ENCODE assay signal across 1 cellular context in genomic region chr11:124935548-124936514, GRCh38.
TF ChIP-seq lines count a peak whose summit lies in the region.

A gene with protein sequence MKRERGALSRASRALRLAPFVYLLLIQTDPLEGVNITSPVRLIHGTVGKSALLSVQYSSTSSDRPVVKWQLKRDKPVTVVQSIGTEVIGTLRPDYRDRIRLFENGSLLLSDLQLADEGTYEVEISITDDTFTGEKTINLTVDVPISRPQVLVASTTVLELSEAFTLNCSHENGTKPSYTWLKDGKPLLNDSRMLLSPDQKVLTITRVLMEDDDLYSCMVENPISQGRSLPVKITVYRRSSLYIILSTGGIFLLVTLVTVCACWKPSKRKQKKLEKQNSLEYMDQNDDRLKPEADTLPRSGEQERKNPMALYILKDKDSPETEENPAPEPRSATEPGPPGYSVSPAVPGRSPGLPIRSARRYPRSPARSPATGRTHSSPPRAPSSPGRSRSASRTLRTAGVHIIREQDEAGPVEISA (minus strand): TSS chr11:124936047. CDS start chr11:124936006, 41 bp downstream.

TF ChIP-seq in HepG2, 621 proteins besides CTCF, POLR2A, EP300 and RAD21 (continued from another document and continues in another):
- TF ChIP-seq ZSCAN5A (CRISPR knock-in tag; IDR thresholded peaks at IDR 0.05; ENCODE audit: borderline replicate concordance) (no peak), ZNF224 (CRISPR knock-in tag; IDR thresholded peaks at IDR 0.05) (no peak), ZNF256 (CRISPR knock-in tag; conservative IDR thresholded peaks at IDR 0.05) (no peak), SUZ12 (IDR thresholded peaks at IDR 0.05; ENCODE audit: low read depth, low read length) (no peak), ZNF3 (CRISPR knock-in tag; IDR thresholded peaks at IDR 0.05) (no peak), SKIL (CRISPR knock-in tag; IDR thresholded peaks at IDR 0.05; ENCODE audit: borderline replicate concordance) (no peak), ZNF550 (CRISPR knock-in tag; IDR thresholded peaks at IDR 0.05; ENCODE audit: borderline replicate concordance) (no peak), ZNF567 (CRISPR knock-in tag; IDR thresholded peaks at IDR 0.05; ENCODE audit: borderline replicate concordance) (no peak), DPF2 (CRISPR knock-in tag; IDR thresholded peaks at IDR 0.05; ENCODE audit: borderline replicate concordance, low read depth) (no peak), ZNF709 (CRISPR knock-in tag; IDR thresholded peaks at IDR 0.05) (no peak), NFE2 (CRISPR knock-in tag; IDR thresholded peaks at IDR 0.05) (no peak), TFDP1 (CRISPR knock-in tag; IDR thresholded peaks at IDR 0.05; ENCODE audit: borderline replicate concordance) (no peak; the same call in 1 of the 2 replicates), ZNF879 (CRISPR knock-in tag; IDR thresholded peaks at IDR 0.05) (no peak), HNRNPL (IDR thresholded peaks at IDR 0.05; ENCODE audit: low read depth, low read length) (no peak), SP4 (CRISPR knock-in tag; IDR thresholded peaks at IDR 0.05) (peak; percentile 59; the same call in 1 of the 2 replicates), XRCC5 (optimal IDR thresholded peaks at IDR 0.05; ENCODE audit: low read length) (no peak), ZNF749 (CRISPR knock-in tag; IDR thresholded peaks at IDR 0.05; ENCODE audit: borderline replicate concordance) (no peak), FOXC1 (CRISPR knock-in tag; IDR thresholded peaks at IDR 0.05; ENCODE audit: borderline replicate concordance) (no peak), GTF2F1 (IDR thresholded peaks at IDR 0.05; ENCODE audit: low read length) (no peak), NFIB (CRISPR knock-in tag; IDR thresholded peaks at IDR 0.05; ENCODE audit: borderline replicate concordance) (no peak), ZNF572 (CRISPR knock-in tag; IDR thresholded peaks at IDR 0.05) (0 out of 2 replicates have a peak, but pooled peaks have one; percentile 49), IRF2 (CRISPR knock-in tag; IDR thresholded peaks at IDR 0.05) (no peak), ZNF841 (CRISPR knock-in tag; IDR thresholded peaks at IDR 0.05; ENCODE audit: borderline replicate concordance) (no peak), PHB2 (IDR thresholded peaks at IDR 0.05; ENCODE audit: partially characterized antibody) (no peak), SNAPC2 (CRISPR knock-in tag; IDR thresholded peaks at IDR 0.05) (0 out of 2 replicates have a peak, but pooled peaks have one; percentile 9), GMEB2 (CRISPR knock-in tag; IDR thresholded peaks at IDR 0.05; ENCODE audit: low read depth) (no peak), PHF20 (CRISPR knock-in tag; IDR thresholded peaks at IDR 0.05) (no peak), MAFK (conservative IDR thresholded peaks at IDR 0.05 in 1 of 2, IDR thresholded peaks at IDR 0.05 in 1 of 2; ENCODE audit: low read length in 2 of 2) (no peak), HNF4G (IDR thresholded peaks at IDR 0.05; ENCODE audit: borderline replicate concordance, low read depth, low read length) (peak; percentile 16; the same call in 1 of the 2 replicates), HNF4G (CRISPR knock-in tag; IDR thresholded peaks at IDR 0.05; ENCODE audit: borderline replicate concordance, low read depth) (no peak), KLF6 (CRISPR knock-in tag; IDR thresholded peaks at IDR 0.05) (no peak), SMAD3 (CRISPR knock-in tag; IDR thresholded peaks at IDR 0.05) (no peak), ZNF44 (CRISPR knock-in tag; IDR thresholded peaks at IDR 0.05) (0 out of 2 replicates have a peak, but pooled peaks have one; percentile 37), SOX13 (IDR thresholded peaks at IDR 0.05) (no peak), SOX13 (CRISPR knock-in tag; conservative IDR thresholded peaks at IDR 0.05 in 1 of 2, IDR thresholded peaks at IDR 0.05 in 1 of 2) (peak in 1 of 2 experiments; percentile 29; a peak in 1 of 4 replicates), FOXK2 (IDR thresholded peaks at IDR 0.05) (no peak), GTF3A (CRISPR knock-in tag; conservative IDR thresholded peaks at IDR 0.05) (no peak), ESRRA (CRISPR knock-in tag; IDR thresholded peaks at IDR 0.05; ENCODE audit: low read depth) (no peak), ZNF207 (IDR thresholded peaks at IDR 0.05; ENCODE audit: borderline replicate concordance) (no peak), NFRKB (IDR thresholded peaks at IDR 0.05) (no peak), MEIS2 (CRISPR knock-in tag; IDR thresholded peaks at IDR 0.05) (no peak), ZBTB43 (CRISPR knock-in tag; conservative IDR thresholded peaks at IDR 0.05) (0 out of 2 replicates have a peak, but pooled peaks have one; percentile 41), NFKB2 (CRISPR knock-in tag; IDR thresholded peaks at IDR 0.05; ENCODE audit: borderline replicate concordance) (no peak), ZNF564 (CRISPR knock-in tag; IDR thresholded peaks at IDR 0.05) (no peak), JDP2 (CRISPR knock-in tag; IDR thresholded peaks at IDR 0.05; ENCODE audit: borderline replicate concordance) (no peak)
- TF ChIP-seq, protein P1, sequence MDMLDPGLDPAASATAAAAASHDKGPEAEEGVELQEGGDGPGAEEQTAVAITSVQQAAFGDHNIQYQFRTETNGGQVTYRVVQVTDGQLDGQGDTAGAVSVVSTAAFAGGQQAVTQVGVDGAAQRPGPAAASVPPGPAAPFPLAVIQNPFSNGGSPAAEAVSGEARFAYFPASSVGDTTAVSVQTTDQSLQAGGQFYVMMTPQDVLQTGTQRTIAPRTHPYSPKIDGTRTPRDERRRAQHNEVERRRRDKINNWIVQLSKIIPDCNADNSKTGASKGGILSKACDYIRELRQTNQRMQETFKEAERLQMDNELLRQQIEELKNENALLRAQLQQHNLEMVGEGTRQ (IDR thresholded peaks at IDR 0.05; ENCODE audit: low read depth, low read length), result no peak
- TF ChIP-seq, protein P1 (CRISPR knock-in tag; IDR thresholded peaks at IDR 0.05; ENCODE audit: borderline replicate concordance), result no peak
- TF ChIP-seq, protein P2, sequence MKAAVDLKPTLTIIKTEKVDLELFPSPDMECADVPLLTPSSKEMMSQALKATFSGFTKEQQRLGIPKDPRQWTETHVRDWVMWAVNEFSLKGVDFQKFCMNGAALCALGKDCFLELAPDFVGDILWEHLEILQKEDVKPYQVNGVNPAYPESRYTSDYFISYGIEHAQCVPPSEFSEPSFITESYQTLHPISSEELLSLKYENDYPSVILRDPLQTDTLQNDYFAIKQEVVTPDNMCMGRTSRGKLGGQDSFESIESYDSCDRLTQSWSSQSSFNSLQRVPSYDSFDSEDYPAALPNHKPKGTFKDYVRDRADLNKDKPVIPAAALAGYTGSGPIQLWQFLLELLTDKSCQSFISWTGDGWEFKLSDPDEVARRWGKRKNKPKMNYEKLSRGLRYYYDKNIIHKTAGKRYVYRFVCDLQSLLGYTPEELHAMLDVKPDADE (CRISPR knock-in tag; IDR thresholded peaks at IDR 0.05), result no peak
- TF ChIP-seq, protein P3, sequence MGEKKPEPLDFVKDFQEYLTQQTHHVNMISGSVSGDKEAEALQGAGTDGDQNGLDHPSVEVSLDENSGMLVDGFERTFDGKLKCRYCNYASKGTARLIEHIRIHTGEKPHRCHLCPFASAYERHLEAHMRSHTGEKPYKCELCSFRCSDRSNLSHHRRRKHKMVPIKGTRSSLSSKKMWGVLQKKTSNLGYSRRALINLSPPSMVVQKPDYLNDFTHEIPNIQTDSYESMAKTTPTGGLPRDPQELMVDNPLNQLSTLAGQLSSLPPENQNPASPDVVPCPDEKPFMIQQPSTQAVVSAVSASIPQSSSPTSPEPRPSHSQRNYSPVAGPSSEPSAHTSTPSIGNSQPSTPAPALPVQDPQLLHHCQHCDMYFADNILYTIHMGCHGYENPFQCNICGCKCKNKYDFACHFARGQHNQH (CRISPR knock-in tag; IDR thresholded peaks at IDR 0.05), result no peak
- TF ChIP-seq, protein P4, sequence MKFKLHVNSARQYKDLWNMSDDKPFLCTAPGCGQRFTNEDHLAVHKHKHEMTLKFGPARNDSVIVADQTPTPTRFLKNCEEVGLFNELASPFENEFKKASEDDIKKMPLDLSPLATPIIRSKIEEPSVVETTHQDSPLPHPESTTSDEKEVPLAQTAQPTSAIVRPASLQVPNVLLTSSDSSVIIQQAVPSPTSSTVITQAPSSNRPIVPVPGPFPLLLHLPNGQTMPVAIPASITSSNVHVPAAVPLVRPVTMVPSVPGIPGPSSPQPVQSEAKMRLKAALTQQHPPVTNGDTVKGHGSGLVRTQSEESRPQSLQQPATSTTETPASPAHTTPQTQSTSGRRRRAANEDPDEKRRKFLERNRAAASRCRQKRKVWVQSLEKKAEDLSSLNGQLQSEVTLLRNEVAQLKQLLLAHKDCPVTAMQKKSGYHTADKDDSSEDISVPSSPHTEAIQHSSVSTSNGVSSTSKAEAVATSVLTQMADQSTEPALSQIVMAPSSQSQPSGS (CRISPR knock-in tag; IDR thresholded peaks at IDR 0.05), result no peak
- TF ChIP-seq, protein P5, sequence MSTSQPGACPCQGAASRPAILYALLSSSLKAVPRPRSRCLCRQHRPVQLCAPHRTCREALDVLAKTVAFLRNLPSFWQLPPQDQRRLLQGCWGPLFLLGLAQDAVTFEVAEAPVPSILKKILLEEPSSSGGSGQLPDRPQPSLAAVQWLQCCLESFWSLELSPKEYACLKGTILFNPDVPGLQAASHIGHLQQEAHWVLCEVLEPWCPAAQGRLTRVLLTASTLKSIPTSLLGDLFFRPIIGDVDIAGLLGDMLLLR (CRISPR knock-in tag; IDR thresholded peaks at IDR 0.05), result no peak
- TF ChIP-seq, protein P6, sequence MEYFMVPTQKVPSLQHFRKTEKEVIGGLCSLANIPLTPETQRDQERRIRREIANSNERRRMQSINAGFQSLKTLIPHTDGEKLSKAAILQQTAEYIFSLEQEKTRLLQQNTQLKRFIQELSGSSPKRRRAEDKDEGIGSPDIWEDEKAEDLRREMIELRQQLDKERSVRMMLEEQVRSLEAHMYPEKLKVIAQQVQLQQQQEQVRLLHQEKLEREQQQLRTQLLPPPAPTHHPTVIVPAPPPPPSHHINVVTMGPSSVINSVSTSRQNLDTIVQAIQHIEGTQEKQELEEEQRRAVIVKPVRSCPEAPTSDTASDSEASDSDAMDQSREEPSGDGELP (IDR thresholded peaks at IDR 0.05; ENCODE audit: borderline replicate concordance, low read depth), result no peak
